16 cellular contexts compared by ENCODE assay signal in genomic region chr3:55000946-55001345, GRCh38.
DNase-seq lines count a peak whose midpoint lies in the region; ATAC-seq, FAIRE-seq and TF ChIP-seq lines count a peak whose summit lies in the region.
"Had no signal": no experiment of that assay in that cellular context is flagged by ENCODE, and none has a peak within 500 bp of the region (broad histone marks: within the 10 kb centered on the region; RNA-seq: fewer than 3 reads in every experiment).

No MANE protein-coding gene starts in this region.

- no peaks in the 10 kb centered on the region for H3K36me3 ChIP-seq in Loucy (ENCODE audit: insufficient read depth, low read length)
- no peaks in the 10 kb centered on the region for H3K36me3 ChIP-seq in astrocyte (ENCODE audit: insufficient read depth, low read length)
- no peaks in the 10 kb centered on the region for H3K36me3 ChIP-seq in hepatocyte (replicated peaks; ENCODE audit: insufficient read depth, low read depth)
- no peaks in the 10 kb centered on the region for H3K36me3 ChIP-seq in trophoblast cell (ENCODE audit: control insufficient read depth in 1 of 2, insufficient read depth in 2 of 2, low read length in 2 of 2)
- H3K36me3 ChIP-seq: MG63 had no signal

- H3K4me3 Mint-ChIP-seq in astrocyte (ENCODE audit: unreplicated experiment): no peak overlapping the region
- no peak overlapping the region for H3K4me3 Mint-ChIP-seq in activated T-helper 1 cell treated with anti-CD3 and anti-CD28 coated beads, Interleukin-12 subunit alpha, Interleukin-12 subunit beta, Interleukin-2, Interleukin-4 antibody, amounts not matched to agents 30 ng/mL and 10 ng/mL and 1 ng/mL, durations not matched to agents 14 hours and 24 hours and 36 hours
- H3K4me3 Mint-ChIP-seq: CD4-positive, CD25-positive, alpha-beta regulatory T cell had no signal

- H3K9me2 ChIP-seq in Loucy (replicated peaks; ENCODE audit: low read depth, low read length) (no peaks in the 10 kb centered on the region), hepatocyte (replicated peaks; ENCODE audit: insufficient read depth) (no peaks in the 10 kb centered on the region)

- ATAC-seq in HG03460 (IDR thresholded peaks at IDR 0.05; ENCODE audit: unreplicated experiment) (no peak), HG02973 (IDR thresholded peaks at IDR 0.05; ENCODE audit: unreplicated experiment) (no peak), GM18907 (IDR thresholded peaks at IDR 0.05; ENCODE audit: unreplicated experiment) (no peak)
- ATAC-seq: PC-3 had no signal

- no peaks in the 10 kb centered on the region for H3K27me3 ChIP-seq in Loucy (ENCODE audit: insufficient read depth, low read length, poor library complexity, severe bottlenecking)
- H3K27me3 ChIP-seq in astrocyte (ENCODE audit: insufficient read depth, low read length): no peaks in the 10 kb centered on the region
- no peaks in the 10 kb centered on the region for H3K27me3 ChIP-seq in hepatocyte
- H3K27me3 ChIP-seq in trophoblast cell (ENCODE audit: insufficient read depth, low read length): no peaks in the 10 kb centered on the region
- H3K27me3 ChIP-seq: MG63 had no signal

- H3K79me2 ChIP-seq in Loucy (ENCODE audit: insufficient read depth, low read length): no peaks in the 10 kb centered on the region
- H3K79me2 ChIP-seq in astrocyte (ENCODE audit: insufficient read depth, low read length): no peaks in the 10 kb centered on the region
- no peaks in the 10 kb centered on the region for H3K79me2 ChIP-seq in hepatocyte
- H3K79me2 ChIP-seq in trophoblast cell (ENCODE audit: control insufficient read depth, insufficient read depth, low read length, poor library complexity): peaks cover 4% of the 10 kb centered on the region

- no peaks in the 10 kb centered on the region for H3K27me3 Mint-ChIP-seq in astrocyte (ENCODE audit: low read depth, unreplicated experiment)
- H3K27me3 Mint-ChIP-seq in activated T-helper 1 cell treated with anti-CD3 and anti-CD28 coated beads, Interleukin-12 subunit alpha, Interleukin-12 subunit beta, Interleukin-2, Interleukin-4 antibody, amounts not matched to agents 30 ng/mL and 10 ng/mL and 1 ng/mL, durations not matched to agents 14 hours and 24 hours and 36 hours (ENCODE audit: insufficient read depth): no peaks in the 10 kb centered on the region

- peaks cover 25% of the 10 kb centered on the region for H3K79me1 ChIP-seq in trophoblast cell (ENCODE audit: low read length)

- no peaks in the 10 kb centered on the region for H3F3A ChIP-seq in Loucy (ENCODE audit: low read depth)

- TF ChIP-seq CTCF in Loucy (conservative IDR thresholded peaks at IDR 0.05; ENCODE audit: low read length) (no peak), astrocyte (IDR thresholded peaks at IDR 0.05; ENCODE audit: insufficient read depth, low read depth, low read length) (no peak), hepatocyte (IDR thresholded peaks at IDR 0.05; ENCODE audit: poor library complexity) (no peak)

- H3K14ac ChIP-seq in trophoblast cell (ENCODE audit: low read length): peak overlapping the region; percentile 64

- peaks cover 4% of the 10 kb centered on the region for H3K36me3 Mint-ChIP-seq in astrocyte (ENCODE audit: low read depth, unreplicated experiment)
- H3K36me3 Mint-ChIP-seq in activated T-helper 1 cell treated with anti-CD3 and anti-CD28 coated beads, Interleukin-12 subunit alpha, Interleukin-12 subunit beta, Interleukin-2, Interleukin-4 antibody, amounts not matched to agents 30 ng/mL and 10 ng/mL and 1 ng/mL, durations not matched to agents 14 hours and 24 hours and 36 hours (ENCODE audit: low read depth): no peaks in the 10 kb centered on the region
- H3K36me3 Mint-ChIP-seq: CD4-positive, CD25-positive, alpha-beta regulatory T cell had no signal

- H4K12ac ChIP-seq in trophoblast cell (ENCODE audit: low read depth, low read length): no peak overlapping the region

- H2AFZ ChIP-seq in Loucy (ENCODE audit: low read length): no peak overlapping the region
- no peak overlapping the region for H2AFZ ChIP-seq in astrocyte (ENCODE audit: low read depth, low read length)
- no peak overlapping the region for H2AFZ ChIP-seq in hepatocyte
- peak overlapping the region; percentile 25 for H2AFZ ChIP-seq in trophoblast cell (ENCODE audit: insufficient read depth, low read length, poor library complexity)

- peak overlapping the region; percentile 74 for H3K4ac ChIP-seq in trophoblast cell (ENCODE audit: low read depth, low read length)

- peak overlapping the region; percentile 17 for H4K8ac ChIP-seq in trophoblast cell (ENCODE audit: low read depth, low read length)

- no peaks in the 10 kb centered on the region for H4K20me1 ChIP-seq in Loucy (ENCODE audit: insufficient read depth, low read length, poor library complexity, severe bottlenecking)
- H4K20me1 ChIP-seq in astrocyte (ENCODE audit: insufficient read depth, low read length): no peaks in the 10 kb centered on the region
- H4K20me1 ChIP-seq in hepatocyte (ENCODE audit: insufficient read depth, poor library complexity, severe bottlenecking): no peaks in the 10 kb centered on the region

- no peaks in the 10 kb centered on the region for H3K9me3 Mint-ChIP-seq in astrocyte (ENCODE audit: unreplicated experiment)
- no peaks in the 10 kb centered on the region for H3K9me3 Mint-ChIP-seq in activated T-helper 1 cell treated with anti-CD3 and anti-CD28 coated beads, Interleukin-12 subunit alpha, Interleukin-12 subunit beta, Interleukin-2, Interleukin-4 antibody, amounts not matched to agents 30 ng/mL and 10 ng/mL and 1 ng/mL, durations not matched to agents 14 hours and 24 hours and 36 hours

- peak overlapping the region; percentile 55 for H3K4me2 ChIP-seq in Loucy (ENCODE audit: low read depth, low read length, poor library complexity, severe bottlenecking)
- H3K4me2 ChIP-seq in astrocyte (ENCODE audit: low read length): peak overlapping the region; percentile 20
- no peak overlapping the region for H3K4me2 ChIP-seq in hepatocyte
- peak overlapping the region; percentile 13 for H3K4me2 ChIP-seq in trophoblast cell (ENCODE audit: low read length)

- H3K27ac Mint-ChIP-seq in astrocyte (ENCODE audit: unreplicated experiment): peak overlapping the region; percentile 77
- H3K27ac Mint-ChIP-seq in activated T-helper 1 cell treated with anti-CD3 and anti-CD28 coated beads, Interleukin-12 subunit alpha, Interleukin-12 subunit beta, Interleukin-2, Interleukin-4 antibody, amounts not matched to agents 30 ng/mL and 10 ng/mL and 1 ng/mL, durations not matched to agents 14 hours and 24 hours and 36 hours: no peak overlapping the region
- H3K27ac Mint-ChIP-seq: CD4-positive, CD25-positive, alpha-beta regulatory T cell had no signal

- H2AK5ac ChIP-seq in trophoblast cell (ENCODE audit: low read length): peak overlapping the region; percentile 90

- peak overlapping the region; percentile 86 for H4K91ac ChIP-seq in trophoblast cell (ENCODE audit: low read depth, low read length)

- H3K4me3 ChIP-seq in Loucy (ENCODE audit: low read length, poor library complexity, severe bottlenecking) (no peak overlapping the region), astrocyte (ENCODE audit: insufficient read depth, low read depth, low read length) (no peak overlapping the region), hepatocyte (no peak overlapping the region), trophoblast cell (ENCODE audit: low read depth, low read length) (no peak overlapping the region)
- H3K4me3 ChIP-seq: MG63 had no signal

- no peaks in the 10 kb centered on the region for H3K9me3 ChIP-seq in Loucy (ENCODE audit: insufficient read depth, low read depth, low read length)
- no peaks in the 10 kb centered on the region for H3K9me3 ChIP-seq in astrocyte (ENCODE audit: insufficient read depth, low read depth, low read length)
- H3K9me3 ChIP-seq in hepatocyte (ENCODE audit: low read depth): no peaks in the 10 kb centered on the region
- H3K9me3 ChIP-seq in trophoblast cell (ENCODE audit: insufficient read depth, low read depth, low read length): no peaks in the 10 kb centered on the region
- H3K9me3 ChIP-seq: MG63 had no signal

- H2BK12ac ChIP-seq in trophoblast cell (ENCODE audit: low read length): peak overlapping the region; percentile 96

- no peak overlapping the region for H3K9ac ChIP-seq in Loucy (ENCODE audit: low read depth, low read length, poor library complexity, severe bottlenecking)
- no peak overlapping the region for H3K9ac ChIP-seq in astrocyte (ENCODE audit: low read length)
- H3K9ac ChIP-seq in trophoblast cell (ENCODE audit: low read length): no peak overlapping the region

- H3K4me1 Mint-ChIP-seq in astrocyte (ENCODE audit: low read depth, unreplicated experiment): peaks cover 26% of the 10 kb centered on the region
- no peaks in the 10 kb centered on the region for H3K4me1 Mint-ChIP-seq in activated T-helper 1 cell treated with anti-CD3 and anti-CD28 coated beads, Interleukin-12 subunit alpha, Interleukin-12 subunit beta, Interleukin-2, Interleukin-4 antibody, amounts not matched to agents 30 ng/mL and 10 ng/mL and 1 ng/mL, durations not matched to agents 14 hours and 24 hours and 36 hours (ENCODE audit: low read depth)
- H3K4me1 Mint-ChIP-seq: CD4-positive, CD25-positive, alpha-beta regulatory T cell had no signal

- H3K23ac ChIP-seq in trophoblast cell (ENCODE audit: low read length): no peak overlapping the region

- FAIRE-seq in astrocyte (lab: Jason Lieb, UNC): no peak
- FAIRE-seq: GM12891 had no signal

- H2BK5ac ChIP-seq in trophoblast cell (ENCODE audit: low read depth, low read length, poor library complexity): peak overlapping the region; percentile 81

- peaks cover 24% of the 10 kb centered on the region for H3K4me1 ChIP-seq in Loucy (ENCODE audit: insufficient read depth, low read length, poor library complexity, severe bottlenecking)
- peaks cover 24% of the 10 kb centered on the region for H3K4me1 ChIP-seq in astrocyte (ENCODE audit: insufficient read depth, low read length)
- H3K4me1 ChIP-seq in hepatocyte (ENCODE audit: insufficient read depth): peaks cover 20% of the 10 kb centered on the region
- H3K4me1 ChIP-seq in trophoblast cell (ENCODE audit: control insufficient read depth in 1 of 2, insufficient read depth in 2 of 2, low read length in 2 of 2): peaks cover 11 to 23% of the 10 kb centered on the region in 2 experiments

- H3K18ac ChIP-seq in trophoblast cell (ENCODE audit: low read length): peak overlapping the region; percentile 67

- peak overlapping the region; percentile 91 for H2BK120ac ChIP-seq in trophoblast cell (ENCODE audit: insufficient read depth, low read length, poor library complexity)

- intact Hi-C loops in activated T-helper 1 cell treated with anti-CD3 and anti-CD28 coated beads, Interleukin-12 subunit alpha, Interleukin-12 subunit beta, Interleukin-2, Interleukin-4 antibody, amounts not matched to agents 30 ng/mL and 10 ng/mL and 1 ng/mL, durations not matched to agents 14 hours and 24 hours and 36 hours (cut with micrococcal nuclease): no loop called here

- H3K27ac ChIP-seq in astrocyte (ENCODE audit: low read depth, low read length) (peak overlapping the region; percentile 88), hepatocyte (peak overlapping the region; percentile 36), trophoblast cell (ENCODE audit: low read depth, low read length) (peak overlapping the region; percentile 91)

- DNase-seq in astrocyte (ENCODE audit: low read depth): no peak
- DNase-seq in hepatocyte (ENCODE audit: low spot score): no peak
- DNase-seq in trophoblast cell: peak; percentile 7 to 56
- no peak for DNase-seq in activated T-helper 1 cell treated with anti-CD3 and anti-CD28 coated beads, Interleukin-12 subunit alpha, Interleukin-12 subunit beta, Interleukin-2, Interleukin-4 antibody, amounts not matched to agents 30 ng/mL and 10 ng/mL and 1 ng/mL, durations not matched to agents 14 hours and 24 hours and 36 hours (ENCODE audit: low spot score)
- DNase-seq: CD4-positive, CD25-positive, alpha-beta regulatory T cell; H7; Karpas-422; NCI-H2081 treated with DMSO at 0.1 percent for 48 hours; Right ventricle myocardium superior had no signal

- 86% methylated on average over 4 of the region's 4 CpGs for WGBS in hepatocyte (ENCODE audit: low lambda C conversion rate, missing lambda C conversion rate)
- no CpG with 5 or more reads among the region's 4 CpGs for WGBS in trophoblast cell (ENCODE audit: extremely low coverage, insufficient coverage, insufficient read length)

Comparison
In these comparisons a context has a peak if more than half of its experiments do, and no peak if none do; other contexts are left out.
1. DNase-seq: peak in trophoblast cell (2 of 2); none in astrocyte (single experiment), hepatocyte (single experiment) and activated T-helper 1 cell treated with anti-CD3 and anti-CD28 coated beads, Interleukin-12 subunit alpha, Interleukin-12 subunit beta, Interleukin-2, Interleukin-4 antibody, amounts not matched to agents 30 ng/mL and 10 ng/mL and 1 ng/mL, durations not matched to agents 14 hours and 24 hours and 36 hours (single experiment).
2. H3K27ac ChIP-seq: peak in every context shown above with its lines; median percentile 91 in trophoblast cell; 88 in astrocyte; 36 in hepatocyte.